In genomic region chr1:185244015-185244747, GRCh38 we compare ENCODE assay signal across 9 cellular contexts.
DNase-seq lines count a peak whose midpoint lies in the region; ATAC-seq and TF ChIP-seq lines count a peak whose summit lies in the region.
"Had no signal": no experiment of that assay in that cellular context is flagged by ENCODE, and none has a peak within 500 bp of the region (broad histone marks: within the 10 kb centered on the region; RNA-seq: fewer than 3 reads in every experiment).

No MANE protein-coding gene starts in this region.

- TF ChIP-seq CTCF in GM13976 (IDR thresholded peaks at IDR 0.05; ENCODE audit: borderline replicate concordance, control extremely low read depth, extremely low read depth, insufficient read depth, missing control alignments): no peak

- peak; percentile 80 for DNase-seq in LHCN-M2 (ENCODE audit: low read depth)
- peak; percentile 37 for DNase-seq in activated T-cell treated with anti-CD3 and anti-CD28 coated beads for 24 hours (ENCODE audit: low read depth)
- DNase-seq in glomerular endothelial cell (ENCODE audit: extremely low read depth, low read depth, low spot score): peak; percentile 14
- peak; percentile 17 to 59 for DNase-seq in stimulated activated CD8-positive, alpha-beta memory T cell treated with anti-CD3 and anti-CD28 coated beads, Interleukin-4, amount 100 ng/mL, for 4 hours (ENCODE audit: low read depth in 2 of 2, low spot score in 1 of 2)
- DNase-seq in GM13976 (ENCODE audit: low spot score): no peak
- DNase-seq: mucosa of descending colon had no signal

- no peak for ATAC-seq in HG03095 (IDR thresholded peaks at IDR 0.05; ENCODE audit: unreplicated experiment)
- ATAC-seq in GM18907 (IDR thresholded peaks at IDR 0.05; ENCODE audit: unreplicated experiment): no peak
- no peak for ATAC-seq in HG02588 (IDR thresholded peaks at IDR 0.05; ENCODE audit: unreplicated experiment)
- ATAC-seq: mucosa of descending colon had no signal

- in situ Hi-C loops in GM13976 (cut with MboI; ENCODE audit: low sequenced_read_pairs, unreplicated experiment): no loop called here
